Comparison of ENCODE assay signal across 8 cellular contexts in the genomic region with DNA sequence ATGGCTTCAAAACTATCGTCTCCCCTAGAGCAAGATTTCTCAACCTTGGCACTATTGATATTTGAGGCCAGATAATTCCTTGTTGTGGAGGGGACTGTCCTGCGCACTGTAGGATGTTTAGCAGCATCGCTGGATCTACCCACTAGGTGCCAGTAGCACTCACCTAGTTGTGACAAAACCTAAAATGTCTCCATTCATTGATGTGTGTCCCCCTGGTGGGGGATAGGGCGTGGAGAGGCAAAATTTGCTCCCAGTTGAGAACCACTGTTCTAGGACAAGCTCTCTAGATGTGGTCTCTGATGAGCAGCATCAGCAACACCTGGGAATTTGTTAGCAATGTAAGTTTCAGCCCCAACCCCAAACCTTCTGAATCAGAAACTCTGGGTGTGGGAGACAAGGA.
DNase-seq lines count a peak whose midpoint lies in the region; ATAC-seq and TF ChIP-seq lines count a peak whose summit lies in the region.

No MANE protein-coding gene starts in this region.

- peak; percentile 44 for TF ChIP-seq CTCF in Panc1 (IDR thresholded peaks at IDR 0.05)

- H3K4me1 ChIP-seq in Panc1 (ENCODE audit: control insufficient read depth, insufficient read depth, low read length), result no peaks in the 10 kb centered on the region

- no peaks in the 10 kb centered on the region for H3K9me3 ChIP-seq in Panc1 (ENCODE audit: control insufficient read depth, insufficient read depth, low read depth, low read length)

- ATAC-seq in Panc1 (peak; percentile 60; the same call in 1 of the 2 replicates), HG02610 (IDR thresholded peaks at IDR 0.05; ENCODE audit: unreplicated experiment) (no peak), GM18867 (IDR thresholded peaks at IDR 0.05; ENCODE audit: unreplicated experiment) (no peak)

- H3K27me3 ChIP-seq in Panc1 (ENCODE audit: control insufficient read depth, insufficient read depth, low read length), result peaks cover 4% of the 10 kb centered on the region; the same call in 1 of the 2 replicates

- DNase-seq in NCI-H1694 treated with DMSO at 0.1 percent for 48 hours (lab: John Stamatoyannopoulos, UW), result peak; percentile 8
- DNase-seq in NCI-H1694 (lab: John Stamatoyannopoulos, UW), result no peak
- no peak for DNase-seq in Panc1 (ENCODE audit: low read depth, low spot score)
- peak; percentile 14 for DNase-seq in astrocyte of the hippocampus (ENCODE audit: low read depth, low spot score)
- peak; percentile 5 to 7 for DNase-seq in stimulated activated CD4-positive, alpha-beta T cell treated with anti-CD3 and anti-CD28 coated beads, Interleukin-2, amount 100 ng/mL, for 48 hours
- DNase-seq in KG1 (lab: John Stamatoyannopoulos, UW), result no peak

- POLR2A ChIA-PET in Panc1 (lab: Charles Lee), result no interaction called here

- intact Hi-C loops in Panc1 (cut with micrococcal nuclease; ENCODE audit: unreplicated experiment), result no loop called here

- H3K27ac ChIP-seq in Panc1 (ENCODE audit: low read length), result no peak overlapping the region

- in situ Hi-C loops in Panc1 (cut with HindIII; ENCODE audit: low pct_unique_long_range_greater_than_20kb, low sequenced_read_pairs), result no loop called here

- CTCF ChIA-PET in Panc1 (lab: Charles Lee), result interaction anchor here (0.6 kb wide), 1 partner anchor 197 kb away, joined by 16 read pairs; no protein-coding TSS in a partner anchor

- H3K36me3 ChIP-seq in Panc1 (ENCODE audit: control insufficient read depth, insufficient read depth, low read length), result no peaks in the 10 kb centered on the region

- no TSS peak for BruUV-seq in Panc1 (replicated peaks; lab: Mats Ljungman, UMichigan)

- no peak overlapping the region for H3K4me3 ChIP-seq in Panc1 (ENCODE audit: low read depth in 2 of 2, low read length in 2 of 2)

Comparison
In these comparisons a context has a peak if more than half of its experiments do, and no peak if none do; other contexts are left out.
1. DNase-seq: peak in NCI-H1694 treated with DMSO at 0.1 percent for 48 hours (single experiment), astrocyte of the hippocampus (single experiment) and stimulated activated CD4-positive, alpha-beta T cell treated with anti-CD3 and anti-CD28 coated beads, Interleukin-2, amount 100 ng/mL, for 48 hours (2 of 2); none in NCI-H1694 (single experiment), Panc1 (single experiment) and KG1 (single experiment).